ENCODE assay signal across 2 cellular contexts in the genomic region with DNA sequence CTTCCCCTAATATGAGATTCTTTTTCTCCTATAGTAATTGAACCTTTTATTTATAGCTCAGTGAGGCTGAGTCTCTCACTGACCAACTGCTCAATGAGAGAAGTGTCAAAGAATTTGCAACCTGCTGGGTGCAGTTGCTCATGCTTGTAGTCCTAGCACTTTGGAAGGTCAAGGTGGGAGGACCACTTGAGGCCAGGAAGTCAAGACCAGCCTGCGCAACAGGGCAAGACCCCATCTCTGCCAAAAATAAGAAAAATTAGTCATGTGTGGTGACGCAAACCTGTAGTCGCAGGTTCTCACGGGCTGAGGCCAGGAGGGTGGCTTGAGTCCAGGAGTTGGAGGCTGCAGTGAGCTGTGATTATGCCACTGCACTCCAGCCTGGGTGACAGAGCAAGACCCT.
TF ChIP-seq lines count a peak whose summit lies in the region.

No MANE protein-coding gene starts in this region.

TF ChIP-seq in IMR-90, 13 proteins besides CTCF, POLR2A, EP300 and RAD21:
- TF ChIP-seq CEBPB (IDR thresholded peaks at IDR 0.05; ENCODE audit: low read depth, low read length): peak; percentile 10; the same call in 1 of the 2 replicates
- TF ChIP-seq SMC3 (IDR thresholded peaks at IDR 0.05; ENCODE audit: low read depth, low read length): no peak

TF ChIP-seq in K562, 482 proteins besides CTCF, POLR2A, EP300 and RAD21:
- TF ChIP-seq DDX20 (tag; IDR thresholded peaks at IDR 0.05; ENCODE audit: low read depth) (no peak), ZNF121 (CRISPR knock-in tag; conservative IDR thresholded peaks at IDR 0.05) (no peak), TCF7 (IDR thresholded peaks at IDR 0.05; ENCODE audit: borderline replicate concordance) (no peak), CCNT2 (IDR thresholded peaks at IDR 0.05; ENCODE audit: borderline replicate concordance, extremely low read depth, insufficient read length, low read depth, low read length) (no peak), GABPB1 (CRISPR knock-in tag; IDR thresholded peaks at IDR 0.05) (no peak), ZNF551 (CRISPR knock-in tag; IDR thresholded peaks at IDR 0.05) (no peak), RFX7 (CRISPR knock-in tag; IDR thresholded peaks at IDR 0.05) (no peak), GTF2A2 (tag; IDR thresholded peaks at IDR 0.05) (no peak), IRF2 (CRISPR knock-in tag; IDR thresholded peaks at IDR 0.05) (no peak)
- TF ChIP-seq, protein P1, sequence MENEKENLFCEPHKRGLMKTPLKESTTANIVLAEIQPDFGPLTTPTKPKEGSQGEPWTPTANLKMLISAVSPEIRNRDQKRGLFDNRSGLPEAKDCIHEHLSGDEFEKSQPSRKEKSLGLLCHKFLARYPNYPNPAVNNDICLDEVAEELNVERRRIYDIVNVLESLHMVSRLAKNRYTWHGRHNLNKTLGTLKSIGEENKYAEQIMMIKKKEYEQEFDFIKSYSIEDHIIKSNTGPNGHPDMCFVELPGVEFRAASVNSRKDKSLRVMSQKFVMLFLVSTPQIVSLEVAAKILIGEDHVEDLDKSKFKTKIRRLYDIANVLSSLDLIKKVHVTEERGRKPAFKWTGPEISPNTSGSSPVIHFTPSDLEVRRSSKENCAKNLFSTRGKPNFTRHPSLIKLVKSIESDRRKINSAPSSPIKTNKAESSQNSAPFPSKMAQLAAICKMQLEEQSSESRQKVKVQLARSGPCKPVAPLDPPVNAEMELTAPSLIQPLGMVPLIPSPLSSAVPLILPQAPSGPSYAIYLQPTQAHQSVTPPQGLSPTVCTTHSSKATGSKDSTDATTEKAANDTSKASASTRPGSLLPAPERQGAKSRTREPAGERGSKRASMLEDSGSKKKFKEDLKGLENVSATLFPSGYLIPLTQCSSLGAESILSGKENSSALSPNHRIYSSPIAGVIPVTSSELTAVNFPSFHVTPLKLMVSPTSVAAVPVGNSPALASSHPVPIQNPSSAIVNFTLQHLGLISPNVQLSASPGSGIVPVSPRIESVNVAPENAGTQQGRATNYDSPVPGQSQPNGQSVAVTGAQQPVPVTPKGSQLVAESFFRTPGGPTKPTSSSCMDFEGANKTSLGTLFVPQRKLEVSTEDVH (IDR thresholded peaks at IDR 0.05; ENCODE audit: low read depth, partially characterized antibody): no peak
- TF ChIP-seq, protein P2, sequence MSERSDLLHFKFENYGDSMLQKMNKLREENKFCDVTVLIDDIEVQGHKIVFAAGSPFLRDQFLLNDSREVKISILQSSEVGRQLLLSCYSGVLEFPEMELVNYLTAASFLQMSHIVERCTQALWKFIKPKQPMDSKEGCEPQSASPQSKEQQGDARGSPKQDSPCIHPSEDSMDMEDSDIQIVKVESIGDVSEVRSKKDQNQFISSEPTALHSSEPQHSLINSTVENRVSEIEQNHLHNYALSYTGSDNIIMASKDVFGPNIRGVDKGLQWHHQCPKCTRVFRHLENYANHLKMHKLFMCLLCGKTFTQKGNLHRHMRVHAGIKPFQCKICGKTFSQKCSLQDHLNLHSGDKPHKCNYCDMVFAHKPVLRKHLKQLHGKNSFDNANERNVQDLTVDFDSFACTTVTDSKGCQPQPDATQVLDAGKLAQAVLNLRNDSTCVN (CRISPR knock-in tag; IDR thresholded peaks at IDR 0.05): no peak
